30 cellular contexts compared by ENCODE assay signal in genomic region chr6:25512560-25512959, GRCh38.
"Had no signal": no experiment of that assay in that cellular context is flagged by ENCODE, and none has a peak within 500 bp of the region (broad histone marks: within the 10 kb centered on the region; RNA-seq: fewer than 3 reads in every experiment).

No MANE protein-coding gene starts in this region.

- H3K27ac ChIP-seq: ovary, parathyroid adenoma, psoas muscle, skin epidermis, stomach, thoracic aorta, thyroid gland, tibial nerve, upper lobe of left lung, vagina had no signal

- H3K36me3 ChIP-seq: ovary, thyroid gland had no signal

- H3K27ac Mint-ChIP-seq: naive B cell; naive thymus-derived CD8-positive, alpha-beta T cell; natural killer cell treated with Interleukin-12 subunit alpha and Interleukin-12 subunit beta and Interleukin-15 and Interleukin-18, amount 100 ng/mL, for 72 hours; nephron progenitor cell; progenitor cell of endocrine pancreas; stimulated activated effector memory CD8-positive, alpha-beta T cell treated with anti-CD3 and anti-CD28 coated beads, Interleukin-12 subunit alpha, Interleukin-12 subunit beta, amount 100 ng/mL, for 72 hours; stimulated activated naive B cell treated with anti-CD40 and anti-IgM and Interleukin-4, amounts not matched to agents 10 μg/mL and 1 μg/mL and 100 μg/mL, for 72 hours; stimulated activated naive CD8-positive, alpha-beta T cell treated with anti-CD3 and anti-CD28 coated beads, Interleukin-15, Interleukin-2, amounts not matched to agents 100 ng/mL and 50 ng/mL, for 24 hours had no signal

- H3K9me3 Mint-ChIP-seq: naive B cell; naive thymus-derived CD8-positive, alpha-beta T cell; natural killer cell treated with Interleukin-12 subunit alpha and Interleukin-12 subunit beta and Interleukin-15 and Interleukin-18, amount 100 ng/mL, for 72 hours; nephron progenitor cell; neural crest cell; stimulated activated effector memory CD8-positive, alpha-beta T cell treated with anti-CD3 and anti-CD28 coated beads, Interleukin-12 subunit alpha, Interleukin-12 subunit beta, amount 100 ng/mL, for 72 hours; stimulated activated naive B cell treated with anti-CD40 and anti-IgM and Interleukin-4, amounts not matched to agents 10 μg/mL and 1 μg/mL and 100 μg/mL, for 72 hours; stimulated activated naive CD8-positive, alpha-beta T cell treated with anti-CD3 and anti-CD28 coated beads, Interleukin-15, Interleukin-2, amounts not matched to agents 100 ng/mL and 50 ng/mL, for 24 hours had no signal

- H3K9ac ChIP-seq: parathyroid adenoma had no signal

- H3K4me1 Mint-ChIP-seq: naive B cell; stimulated activated effector memory CD8-positive, alpha-beta T cell treated with anti-CD3 and anti-CD28 coated beads, Interleukin-12 subunit alpha, Interleukin-12 subunit beta, amount 100 ng/mL, for 72 hours; stimulated activated naive B cell treated with anti-CD40 and anti-IgM and Interleukin-4, amounts not matched to agents 10 μg/mL and 1 μg/mL and 100 μg/mL, for 72 hours had no signal

- ATAC-seq: naive thymus-derived CD8-positive, alpha-beta T cell; natural killer cell treated with Interleukin-12 subunit alpha and Interleukin-12 subunit beta and Interleukin-15 and Interleukin-18, amount 100 ng/mL, for 72 hours; psoas muscle; right cardiac atrium; sciatic nerve; stimulated activated effector memory CD8-positive, alpha-beta T cell treated with anti-CD3 and anti-CD28 coated beads, Interleukin-12 subunit alpha, Interleukin-12 subunit beta, amount 100 ng/mL, for 72 hours; stimulated activated naive B cell treated with anti-CD40 and anti-IgM and Interleukin-4, amounts not matched to agents 10 μg/mL and 1 μg/mL and 100 μg/mL, for 72 hours had no signal

- H3K4me1 ChIP-seq: parathyroid adenoma, psoas muscle, stomach, thyroid gland, tibial nerve, upper lobe of left lung, vagina had no signal

- FAIRE-seq: urothelium cell line had no signal

- H2AFZ ChIP-seq: parathyroid adenoma had no signal

- DNase-seq: naive B cell; naive thymus-derived CD8-positive, alpha-beta T cell; nephron progenitor cell; occipital lobe; ovary; posterior cingulate gyrus; psoas muscle; right cardiac atrium; stimulated activated CD4-positive, alpha-beta T cell treated with anti-CD3 and anti-CD28 coated beads, Interleukin-15, amount 100 ng/mL, for 24 hours; stimulated activated CD4-positive, alpha-beta T cell treated with anti-CD3 and anti-CD28 coated beads, Interleukin-2, amount 100 ng/mL, for 24 hours; stimulated activated CD4-positive, alpha-beta T cell treated with anti-CD3 and anti-CD28 coated beads, Interleukin-2, amount 100 ng/mL, for 48 hours; stimulated activated CD4-positive, alpha-beta T cell treated with anti-CD3 and anti-CD28 coated beads, Interleukin-4, amount 100 ng/mL, for 24 hours; stimulated activated naive B cell treated with anti-CD40 and anti-IgM and Interleukin-4, amounts not matched to agents 10 μg/mL and 1 μg/mL and 100 μg/mL, for 72 hours; stimulated activated naive CD4-positive, alpha-beta T cell treated with Interleukin-2 at 50 U/mL for 16 hours; stomach; thyroid gland; trophoblast cell; upper lobe of left lung had no signal

- H3K9me3 ChIP-seq: ovary, psoas muscle, stomach, thoracic aorta, thyroid gland, tibial nerve, upper lobe of left lung, vagina had no signal

- H3K36me3 Mint-ChIP-seq: natural killer cell treated with Interleukin-12 subunit alpha and Interleukin-12 subunit beta and Interleukin-15 and Interleukin-18, amount 100 ng/mL, for 72 hours; stimulated activated effector memory CD8-positive, alpha-beta T cell treated with anti-CD3 and anti-CD28 coated beads, Interleukin-12 subunit alpha, Interleukin-12 subunit beta, amount 100 ng/mL, for 72 hours had no signal

- H3K27me3 Mint-ChIP-seq: naive B cell; naive thymus-derived CD8-positive, alpha-beta T cell; progenitor cell of endocrine pancreas; stimulated activated naive B cell treated with anti-CD40 and anti-IgM and Interleukin-4, amounts not matched to agents 10 μg/mL and 1 μg/mL and 100 μg/mL, for 72 hours; stimulated activated naive CD8-positive, alpha-beta T cell treated with anti-CD3 and anti-CD28 coated beads, Interleukin-15, Interleukin-2, amounts not matched to agents 100 ng/mL and 50 ng/mL, for 24 hours had no signal

- H3K4me3 Mint-ChIP-seq: naive B cell; naive thymus-derived CD8-positive, alpha-beta T cell; natural killer cell treated with Interleukin-12 subunit alpha and Interleukin-12 subunit beta and Interleukin-15 and Interleukin-18, amount 100 ng/mL, for 72 hours; nephron progenitor cell; neural crest cell; stimulated activated effector memory CD8-positive, alpha-beta T cell treated with anti-CD3 and anti-CD28 coated beads, Interleukin-12 subunit alpha, Interleukin-12 subunit beta, amount 100 ng/mL, for 72 hours; stimulated activated naive B cell treated with anti-CD40 and anti-IgM and Interleukin-4, amounts not matched to agents 10 μg/mL and 1 μg/mL and 100 μg/mL, for 72 hours; stimulated activated naive CD8-positive, alpha-beta T cell treated with anti-CD3 and anti-CD28 coated beads, Interleukin-15, Interleukin-2, amounts not matched to agents 100 ng/mL and 50 ng/mL, for 24 hours had no signal

- H3K79me2 ChIP-seq: parathyroid adenoma had no signal

- H3K27me3 ChIP-seq: ovary, stomach, thyroid gland, tibial nerve, upper lobe of left lung, vagina had no signal

- H3K4me3 ChIP-seq: ovary, psoas muscle, skin epidermis, stomach, thoracic aorta, thyroid gland, tibial nerve, upper lobe of left lung, vagina had no signal
